9 cellular contexts compared by ENCODE assay signal in genomic region chr16:71626858-71627213, GRCh38. TPM values are rescaled to one million over a fixed set of nuclear protein-coding genes. Genes with fewer than 3 reads are reported as not detected.
DNase-seq lines count a peak whose midpoint lies in the region; TF ChIP-seq lines count a peak whose summit lies in the region.
"Had no signal": no experiment of that assay in that cellular context is flagged by ENCODE, and none has a peak within 500 bp of the region (broad histone marks: within the 10 kb centered on the region; RNA-seq: fewer than 3 reads in every experiment).

No MANE protein-coding gene starts in this region.

- no peaks in the 10 kb centered on the region for H3K27me3 ChIP-seq in duodenal mucosa (ENCODE audit: control insufficient read depth in 1 of 2, insufficient read depth in 2 of 2, low read length in 2 of 2)

- no peaks in the 10 kb centered on the region for H4K20me1 ChIP-seq in OCI-LY7 (ENCODE audit: insufficient read depth, low read length)

- H3K4me1 ChIP-seq in duodenal mucosa (ENCODE audit: control insufficient read depth in 1 of 2, insufficient read depth in 2 of 2, low read length in 2 of 2) (peaks cover 11 to 13% of the 10 kb centered on the region in 2 donors), mesodermal cell (ENCODE audit: control insufficient read depth, insufficient read depth, low read length, poor library complexity, severe bottlenecking) (peaks cover 4% of the 10 kb centered on the region), OCI-LY7 (ENCODE audit: insufficient read depth, low read length, poor library complexity, severe bottlenecking) (no peaks in the 10 kb centered on the region)

- no peak for TF ChIP-seq CTCF in OCI-LY7 (conservative IDR thresholded peaks at IDR 0.05; ENCODE audit: low read length)

- WGBS in mesodermal cell (ENCODE audit: insufficient coverage in 2 of 2), 2 experiments: 30 to 63% methylated on average over 5 to 10 of the region's 13 CpGs

- H3K36me3 ChIP-seq in duodenal mucosa (ENCODE audit: control insufficient read depth in 1 of 2, insufficient read depth in 2 of 2, low read length in 2 of 2): peaks cover 4 to 5% of the 10 kb centered on the region in 2 donors
- no peaks in the 10 kb centered on the region for H3K36me3 ChIP-seq in mesodermal cell (ENCODE audit: control insufficient read depth, insufficient read depth, low read length)
- no peaks in the 10 kb centered on the region for H3K36me3 ChIP-seq in OCI-LY7 (ENCODE audit: insufficient read depth, low read length)

- H2AFZ ChIP-seq in OCI-LY7 (ENCODE audit: low read length): no peak overlapping the region

- H3K79me2 ChIP-seq in OCI-LY7 (ENCODE audit: insufficient read depth, low read depth, low read length): no peaks in the 10 kb centered on the region

- BruUV-seq in OCI-LY7 (replicated peaks; lab: Mats Ljungman, UMichigan): no TSS peak

- CTCF ChIA-PET in OCI-LY7 (lab: Charles Lee; ENCODE audit: unreplicated experiment): no interaction called here

- H3K4me3 ChIP-seq in duodenal mucosa (ENCODE audit: low read depth in 1 of 2, low read length in 2 of 2) (peak overlapping the region; percentile 75 to 80), mesodermal cell (ENCODE audit: extremely low read depth, insufficient read depth, low read length, poor library complexity, severe bottlenecking) (peak overlapping the region; percentile 39), OCI-LY7 (ENCODE audit: low read depth, low read length, poor library complexity, severe bottlenecking) (no peak overlapping the region)

- POLR2A ChIA-PET in OCI-LY7 (lab: Charles Lee): interaction anchor here (0.7 kb wide), 1 partner anchor 117 kb away, joined by 3 read pairs; no protein-coding TSS in a partner anchor

- H3K9me3 ChIP-seq in duodenal mucosa (ENCODE audit: control insufficient read depth in 1 of 2, low read length in 2 of 2) (no peaks in the 10 kb centered on the region), mesodermal cell (ENCODE audit: control insufficient read depth, low read length) (no peaks in the 10 kb centered on the region), OCI-LY7 (ENCODE audit: low read length) (no peaks in the 10 kb centered on the region)

- peak overlapping the region; percentile 79 to 82 for H3K9ac ChIP-seq in duodenal mucosa (ENCODE audit: low read depth in 1 of 2, low read length in 2 of 2)

- peak; percentile 8 for DNase-seq in stimulated activated CD4-positive, alpha-beta T cell treated with anti-CD3 and anti-CD28 coated beads, Interleukin-15, amount 100 ng/mL, for 24 hours
- no peak for DNase-seq in stimulated activated CD4-positive, alpha-beta T cell treated with anti-CD3 and anti-CD28 coated beads, Interleukin-4, amount 100 ng/mL, for 1 hour
- DNase-seq in stimulated activated CD8-positive, alpha-beta memory T cell treated with anti-CD3 and anti-CD28 coated beads, Interleukin-4, amount 100 ng/mL, for 48 hours: no peak
- DNase-seq in OCI-LY7 (ENCODE audit: low spot score) (no peak), NCI-H345 (lab: John Stamatoyannopoulos, UW) (no peak)
- no peak for DNase-seq in activated effector memory CD4-positive, alpha-beta T cell treated with Interleukin-2 at 50 U/mL for 16 hours
- DNase-seq: hippocampal formation had no signal

- intact Hi-C loops in OCI-LY7 (cut with micrococcal nuclease; ENCODE audit: unreplicated experiment): no loop called here

- H3K27ac ChIP-seq in duodenal mucosa (ENCODE audit: low read depth, low read length): peak overlapping the region; percentile 83
- no peak overlapping the region for H3K27ac ChIP-seq in mesodermal cell (ENCODE audit: low read depth, low read length, severe bottlenecking)
- no peak overlapping the region for H3K27ac ChIP-seq in OCI-LY7 (ENCODE audit: low read depth, low read length, poor library complexity, severe bottlenecking)

- no peaks in the 10 kb centered on the region for H3K9me2 ChIP-seq in OCI-LY7 (ENCODE audit: insufficient read depth, low read length)

- H3K4me2 ChIP-seq in OCI-LY7 (ENCODE audit: low read length): no peak overlapping the region

RNA-seq across cellular contexts. Expression of gene MARVELD3, which starts 0.9 kb away (rescaled TPM):
- polyA plus RNA-seq in mesodermal cell (2013, experiment 1 of 2): 0.22 TPM
- polyA plus RNA-seq in mesodermal cell (2013, experiment 2 of 2): 0.20 TPM
- total RNA-seq in OCI-LY7 (2014; rRNA removed; shearing (Covaris generic)): not detected in 2 replicates
- not detected in 2 replicates for total RNA-seq in OCI-LY7 (2022)

RNA-seq across cellular contexts. Expression of gene TAT, which starts 49.9 kb away (rescaled TPM):
- not detected for polyA plus RNA-seq in mesodermal cell (2013, experiment 1 of 2)
- polyA plus RNA-seq in mesodermal cell (2013, experiment 2 of 2): not detected
- total RNA-seq in OCI-LY7 (2014; rRNA removed; shearing (Covaris generic)): not detected in 2 replicates
- not detected in 2 replicates for total RNA-seq in OCI-LY7 (2022)
